Comparison of ENCODE assay signal across 33 cellular contexts in the genomic region with DNA sequence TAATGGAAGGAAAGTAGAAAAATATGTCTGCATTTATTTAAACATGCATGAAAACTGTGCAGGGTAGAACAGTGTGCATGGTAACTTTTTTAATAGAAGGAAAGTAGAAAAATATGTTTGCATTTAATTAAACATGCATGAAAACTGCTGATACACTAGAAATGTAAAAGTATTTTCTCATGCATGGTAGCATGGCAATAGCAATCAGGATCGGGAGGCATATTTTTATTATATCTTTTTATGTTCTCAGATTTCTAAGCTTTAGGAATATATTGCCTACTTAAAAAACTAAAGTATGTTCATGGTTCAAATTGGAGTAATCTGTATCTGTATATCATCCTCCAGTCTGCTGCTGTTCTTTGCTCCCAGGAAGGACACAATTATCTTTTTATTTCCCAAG.
"Had no signal": no experiment of that assay in that cellular context is flagged by ENCODE, and none has a peak within 500 bp of the region (broad histone marks: within the 10 kb centered on the region; RNA-seq: fewer than 3 reads in every experiment).

No MANE protein-coding gene starts in this region.

- H3K27me3 Mint-ChIP-seq: T-cell had no signal

- ATAC-seq: Panc1, Right ventricle myocardium inferior, T-cell had no signal

- H3K9me2 ChIP-seq: SK-N-SH had no signal

- H3K4me1 Mint-ChIP-seq: T-cell had no signal

- H3K4me2 ChIP-seq: PC-9, SK-N-SH had no signal

- H3K4me3 ChIP-seq: MG63, PC-9, SJCRH30 had no signal

- H3K9me3 ChIP-seq: MG63, SJCRH30, SK-N-SH had no signal

- H3K27ac Mint-ChIP-seq: T-cell had no signal

- H3K27ac ChIP-seq: PC-9, RWPE1, SJCRH30 had no signal

- H3K9ac ChIP-seq: SK-N-SH had no signal

- H3K27me3 ChIP-seq: MG63, SJCRH30 had no signal

- DNase-seq: Kasumi-1, KG1, MG63, MV-4-11, NCI-H1092, NCI-H1105, NCI-H1417, NCI-H1436, NCI-H146, NCI-H1694, NCI-H187, NCI-H1930, NCI-H2029 treated with DMSO at 0.1 percent for 48 hours, NCI-H2081 treated with DMSO at 0.1 percent for 48 hours, NCI-H2107, NCI-H2171, NCI-H226, NCI-H446 treated with DMSO at 0.1 percent for 48 hours, NCI-H510A, NCI-H524, NCI-H526, NCI-H69, NCI-H748 treated with DMSO at 0.1 percent for 48 hours, NCI-H82, PC-9, SHP77, SIG-M5, SJCRH30, SK-N-SH, T-cell had no signal

- H3K4me3 Mint-ChIP-seq: T-cell had no signal

- H3K36me3 Mint-ChIP-seq: T-cell had no signal

- H3K4me1 ChIP-seq: SJCRH30 had no signal

- H2AFZ ChIP-seq: PC-9 had no signal

- H3K36me3 ChIP-seq: MG63, SJCRH30 had no signal
